1 cellular context compared by ENCODE assay signal in the genomic region with DNA sequence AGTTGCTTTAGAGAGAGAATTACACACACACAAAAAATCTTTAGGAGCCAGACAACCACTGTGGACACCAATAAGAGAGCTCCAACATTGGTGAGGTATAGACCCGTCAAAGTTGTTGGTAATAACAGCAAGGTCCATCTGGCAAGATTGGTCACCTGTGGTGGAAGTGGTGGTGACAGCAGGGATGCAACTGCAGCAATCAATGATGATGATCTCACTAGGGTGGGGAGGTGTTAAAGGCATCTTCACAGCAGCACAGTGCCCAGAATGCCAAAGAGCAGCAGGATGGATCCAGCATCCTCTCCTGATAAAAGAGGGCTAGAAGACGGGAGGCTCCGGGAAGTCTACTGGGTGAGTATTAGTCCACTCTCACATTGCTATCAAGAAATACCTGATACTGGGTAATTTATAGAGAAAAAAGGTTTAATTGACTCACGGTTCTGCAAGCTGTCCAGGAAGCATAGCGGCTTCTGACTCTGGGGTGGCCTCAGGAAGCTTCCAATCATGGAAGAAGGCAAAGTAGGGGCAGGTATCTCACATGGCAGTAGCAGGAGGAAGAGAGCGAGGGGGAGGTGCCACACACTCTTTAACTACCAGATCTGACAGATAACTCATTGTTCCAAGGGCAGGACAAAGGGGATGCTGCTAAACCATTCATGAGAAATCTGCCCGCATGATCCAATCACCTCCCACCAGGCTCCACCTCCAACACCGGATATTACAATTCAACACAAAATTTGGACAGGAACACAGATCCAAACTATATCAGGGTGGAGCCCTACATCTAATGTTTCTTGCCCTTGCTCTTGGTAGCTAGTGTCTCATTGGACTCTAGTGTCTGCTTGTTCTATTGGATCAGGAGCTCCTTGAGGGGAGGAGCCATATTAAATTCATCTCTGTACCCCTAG.
TF ChIP-seq lines count a peak whose summit lies in the region.

No MANE protein-coding gene starts in this region.

TF ChIP-seq in GM12891, 5 proteins besides CTCF, POLR2A, EP300 and RAD21:
- TF ChIP-seq SPI1 (IDR thresholded peaks at IDR 0.05; ENCODE audit: low read depth, low read length) (no peak), TAF1 (IDR thresholded peaks at IDR 0.05; ENCODE audit: low read depth, low read length) (no peak), PAX5 (IDR thresholded peaks at IDR 0.05; ENCODE audit: insufficient read depth, low read length, severe bottlenecking) (no peak)
